1 cellular context compared by ENCODE assay signal in the genomic region with DNA sequence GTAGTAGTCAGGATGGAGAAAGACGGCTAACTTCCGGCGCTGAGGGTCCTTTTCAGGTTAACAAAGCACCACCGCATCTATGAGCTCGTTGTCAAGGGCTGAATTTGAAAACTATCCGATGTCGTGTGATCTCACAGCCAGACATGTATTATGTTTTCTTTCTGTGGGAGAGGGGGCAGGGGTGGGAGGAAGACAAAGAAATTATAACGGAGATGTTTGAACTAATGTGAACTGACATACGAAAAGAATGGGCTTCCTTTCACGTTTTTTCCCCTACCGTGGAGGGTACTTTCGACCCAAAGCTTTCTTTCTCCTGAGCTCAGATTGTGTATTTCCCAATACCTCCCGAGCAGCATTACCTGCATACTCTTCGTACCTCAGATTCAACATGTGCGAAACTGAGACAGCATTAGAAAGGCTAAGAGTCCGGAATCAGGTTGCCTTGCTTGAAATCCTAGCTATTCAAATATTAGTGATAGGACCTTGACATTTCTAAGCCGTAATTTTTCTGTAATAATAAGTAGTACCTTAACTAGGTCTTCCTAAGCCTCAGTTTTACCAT.
TF ChIP-seq lines count a peak whose summit lies in the region.

No MANE protein-coding gene starts in this region.

TF ChIP-seq in IMR-90, 13 proteins besides CTCF, POLR2A, EP300 and RAD21 (continued from another document):
- TF ChIP-seq RFX5 (IDR thresholded peaks at IDR 0.05; ENCODE audit: low read depth, low read length), result no peak
